Comparison of ENCODE assay signal across 1 cellular context in genomic region chr3:50242778-50243551, GRCh38.
TF ChIP-seq lines count a peak whose summit lies in the region.

No MANE protein-coding gene starts in this region.

TF ChIP-seq in K562, 482 proteins besides CTCF, POLR2A, EP300 and RAD21 (continued from another document):
- peak; percentile 57 for TF ChIP-seq PRDM10 (IDR thresholded peaks at IDR 0.05; ENCODE audit: partially characterized antibody)
- no peak for TF ChIP-seq SMAD2 (IDR thresholded peaks at IDR 0.05; ENCODE audit: low read depth, low read length)
- peak; percentile 99 for TF ChIP-seq ZKSCAN1 (IDR thresholded peaks at IDR 0.05; ENCODE audit: low read depth, low read length)
- no peak for TF ChIP-seq CCAR2 (IDR thresholded peaks at IDR 0.05; ENCODE audit: low read depth, low read length)
- peak; percentile 47 to 87; a peak in 3 of 4 replicates for TF ChIP-seq ETV6 (IDR thresholded peaks at IDR 0.05; ENCODE audit: borderline replicate concordance in 1 of 2, low read depth in 2 of 2, low read length in 1 of 2)
- no peak for TF ChIP-seq ETV6 (CRISPR knock-in tag; IDR thresholded peaks at IDR 0.05; ENCODE audit: borderline replicate concordance)
- no peak for TF ChIP-seq NFE2 (IDR thresholded peaks at IDR 0.05; ENCODE audit: low read depth)
- no peak for TF ChIP-seq MXI1 (IDR thresholded peaks at IDR 0.05; ENCODE audit: low read depth, low read length)
- TF ChIP-seq YY1 (IDR thresholded peaks at IDR 0.05; ENCODE audit: borderline replicate concordance in 1 of 3, control insufficient read depth in 1 of 3, extremely low read depth in 1 of 3, insufficient read depth in 3 of 3, insufficient read length in 1 of 3, insufficient replicate concordance in 2 of 3, low read depth in 1 of 3, low read length in 2 of 3): peak in 1 of 3 experiments; percentile 38
- no peak for TF ChIP-seq RBM17 (IDR thresholded peaks at IDR 0.05; ENCODE audit: borderline replicate concordance, low read depth, low read length)
- TF ChIP-seq SMARCE1 (IDR thresholded peaks at IDR 0.05): peak; percentile 56; the same call in 1 of the 2 replicates
- no peak for TF ChIP-seq CBX8 (IDR thresholded peaks at IDR 0.05; ENCODE audit: borderline replicate concordance, extremely low read depth, low read depth, low read length, poor library complexity, severe bottlenecking)
